Comparison of ENCODE assay signal across 8 cellular contexts in genomic region chr9:128503870-128504269, GRCh38. TPM values are rescaled to one million over a fixed set of nuclear protein-coding genes. Genes with fewer than 3 reads are reported as not detected.
DNase-seq lines count a peak whose midpoint lies in the region; ATAC-seq lines count a peak whose summit lies in the region.

No MANE protein-coding gene starts in this region.

- H3K9me3 Mint-ChIP-seq in activated CD8-positive, alpha-beta T cell treated with anti-CD3 and anti-CD28 coated beads, Interleukin-2, amount 10 ng/mL, durations not matched to agents 7 days and 5 days (ENCODE audit: insufficient read depth): no peaks in the 10 kb centered on the region
- no peaks in the 10 kb centered on the region for H3K9me3 Mint-ChIP-seq in stimulated activated naive B cell treated with anti-CD40 and anti-IgM and Interleukin-4, amounts not matched to agents 10 μg/mL and 1 μg/mL and 100 μg/mL, for 72 hours

- peaks cover 30% of the 10 kb centered on the region for H3K36me3 Mint-ChIP-seq in activated CD8-positive, alpha-beta T cell treated with anti-CD3 and anti-CD28 coated beads, Interleukin-2, amount 10 ng/mL, durations not matched to agents 7 days and 5 days (ENCODE audit: low read depth)
- H3K36me3 Mint-ChIP-seq in stimulated activated naive B cell treated with anti-CD40 and anti-IgM and Interleukin-4, amounts not matched to agents 10 μg/mL and 1 μg/mL and 100 μg/mL, for 72 hours: peaks cover 14 to 28% of the 10 kb centered on the region in 2 donors

- CTCF ChIA-PET in activated CD8-positive, alpha-beta T cell treated with anti-CD3 and anti-CD28 coated beads, Interleukin-2, amount 10 ng/mL, durations not matched to agents 7 days and 5 days (lab: Charles Lee): no interaction called here

- peaks cover 25% of the 10 kb centered on the region for H3K36me3 ChIP-seq in HAP-1 (replicated peaks)
- no peaks in the 10 kb centered on the region for H3K36me3 ChIP-seq in iPS-18a (ENCODE audit: control insufficient read depth, low read depth, low read length)

- H3K27me3 ChIP-seq in HAP-1 (ENCODE audit: low read depth) (no peaks in the 10 kb centered on the region), iPS-18a (ENCODE audit: control insufficient read depth, insufficient read depth, low read length) (no peaks in the 10 kb centered on the region)

- in situ Hi-C loops in HAP-1 (cut with MboI; ENCODE audit: low sequenced_read_pairs): no loop called here

- H3K27ac Mint-ChIP-seq in activated CD8-positive, alpha-beta T cell treated with anti-CD3 and anti-CD28 coated beads, Interleukin-2, amount 10 ng/mL, durations not matched to agents 7 days and 5 days: peak overlapping the region; percentile 66
- peak overlapping the region; percentile 37 for H3K27ac Mint-ChIP-seq in stimulated activated naive B cell treated with anti-CD40 and anti-IgM and Interleukin-4, amounts not matched to agents 10 μg/mL and 1 μg/mL and 100 μg/mL, for 72 hours

- H3K9ac ChIP-seq in iPS-18a (ENCODE audit: low read length): no peak overlapping the region

- no peaks in the 10 kb centered on the region for H3K9me3 ChIP-seq in HAP-1
- no peaks in the 10 kb centered on the region for H3K9me3 ChIP-seq in iPS-18a (ENCODE audit: control insufficient read depth, low read depth, low read length)

- H3K4me3 Mint-ChIP-seq in activated CD8-positive, alpha-beta T cell treated with anti-CD3 and anti-CD28 coated beads, Interleukin-2, amount 10 ng/mL, durations not matched to agents 7 days and 5 days: peak overlapping the region; percentile 100
- peak overlapping the region; percentile 91 to 99 for H3K4me3 Mint-ChIP-seq in stimulated activated naive B cell treated with anti-CD40 and anti-IgM and Interleukin-4, amounts not matched to agents 10 μg/mL and 1 μg/mL and 100 μg/mL, for 72 hours

- no peak overlapping the region for H3K27ac ChIP-seq in iPS-18a (ENCODE audit: low read length)

- no peaks in the 10 kb centered on the region for H3K27me3 Mint-ChIP-seq in activated CD8-positive, alpha-beta T cell treated with anti-CD3 and anti-CD28 coated beads, Interleukin-2, amount 10 ng/mL, durations not matched to agents 7 days and 5 days (ENCODE audit: low read depth)
- no peaks in the 10 kb centered on the region for H3K27me3 Mint-ChIP-seq in stimulated activated naive B cell treated with anti-CD40 and anti-IgM and Interleukin-4, amounts not matched to agents 10 μg/mL and 1 μg/mL and 100 μg/mL, for 72 hours

- DNase-seq in AG08395 (ENCODE audit: low spot score) (peak; percentile 30), HAP-1 (ENCODE audit: low spot score in 2 of 2) (peak in 1 of 2 experiments; percentile 16), GM19240 (ENCODE audit: insufficient read length, low spot score) (no peak)
- peak; percentile 25 for DNase-seq in activated CD8-positive, alpha-beta T cell treated with anti-CD3 and anti-CD28 coated beads, Interleukin-2, amount 10 ng/mL, durations not matched to agents 7 days and 5 days
- DNase-seq in stimulated activated naive B cell treated with anti-CD40 and anti-IgM and Interleukin-4, amounts not matched to agents 10 μg/mL and 1 μg/mL and 100 μg/mL, for 72 hours: no peak
- no peak for DNase-seq in activated CD4-positive, CD25-positive, alpha-beta regulatory T cell (lab: John Stamatoyannopoulos, UW)

- H3K4me3 ChIP-seq in HAP-1 (peak overlapping the region; percentile 67), iPS-18a (ENCODE audit: low read length) (peak overlapping the region; percentile 86)

- H3K4me1 ChIP-seq in HAP-1: peaks cover 7% of the 10 kb centered on the region
- peaks cover 3% of the 10 kb centered on the region for H3K4me1 ChIP-seq in iPS-18a (ENCODE audit: control insufficient read depth, low read depth, low read length)

- H3K4me1 Mint-ChIP-seq in activated CD8-positive, alpha-beta T cell treated with anti-CD3 and anti-CD28 coated beads, Interleukin-2, amount 10 ng/mL, durations not matched to agents 7 days and 5 days (ENCODE audit: low read depth): peaks cover 19% of the 10 kb centered on the region
- peaks cover 12 to 18% of the 10 kb centered on the region in 2 donors for H3K4me1 Mint-ChIP-seq in stimulated activated naive B cell treated with anti-CD40 and anti-IgM and Interleukin-4, amounts not matched to agents 10 μg/mL and 1 μg/mL and 100 μg/mL, for 72 hours

- POLR2A ChIA-PET in activated CD8-positive, alpha-beta T cell treated with anti-CD3 and anti-CD28 coated beads, Interleukin-2, amount 10 ng/mL, durations not matched to agents 7 days and 5 days (lab: Charles Lee): interaction anchor here (2.9 kb wide), 1 partner anchor 48 kb away, joined by 38 read pairs; the partner anchor contains the start of gene SPTAN1

- no peak for ATAC-seq in activated CD8-positive, alpha-beta T cell treated with anti-CD3 and anti-CD28 coated beads, Interleukin-2, amount 10 ng/mL, durations not matched to agents 7 days and 5 days
- no peak for ATAC-seq in stimulated activated naive B cell treated with anti-CD40 and anti-IgM and Interleukin-4, amounts not matched to agents 10 μg/mL and 1 μg/mL and 100 μg/mL, for 72 hours (replicated peaks)
- no peak for ATAC-seq in HG02981 (IDR thresholded peaks at IDR 0.05; ENCODE audit: unreplicated experiment)

RNA-seq across cellular contexts. Expression of gene GLE1, which starts 0.6 kb away (rescaled TPM):
- 10 to 100 TPM; 46.5 to 47.7 TPM for total RNA-seq in activated CD8-positive, alpha-beta T cell treated with anti-CD3 and anti-CD28 coated beads, Interleukin-2, amount 10 ng/mL, durations not matched to agents 7 days and 5 days

RNA-seq across cellular contexts. Expression of gene ODF2, which starts 48.1 kb away (rescaled TPM):
- total RNA-seq in activated CD8-positive, alpha-beta T cell treated with anti-CD3 and anti-CD28 coated beads, Interleukin-2, amount 10 ng/mL, durations not matched to agents 7 days and 5 days: 10 to 100 TPM; 77.5 to 82.8 TPM

RNA-seq across cellular contexts. Expression of gene SPTAN1, which starts 48.5 kb away (rescaled TPM):
- total RNA-seq in activated CD8-positive, alpha-beta T cell treated with anti-CD3 and anti-CD28 coated beads, Interleukin-2, amount 10 ng/mL, durations not matched to agents 7 days and 5 days: 100 to 1,000 TPM; 292 to 303 TPM

Comparison
In these comparisons a context has a peak if more than half of its experiments do, and no peak if none do; other contexts are left out.
1. DNase-seq: peak in AG08395 (single experiment) and activated CD8-positive, alpha-beta T cell treated with anti-CD3 and anti-CD28 coated beads, Interleukin-2, amount 10 ng/mL, durations not matched to agents 7 days and 5 days (single experiment); none in stimulated activated naive B cell treated with anti-CD40 and anti-IgM and Interleukin-4, amounts not matched to agents 10 μg/mL and 1 μg/mL and 100 μg/mL, for 72 hours (single experiment), GM19240 (single experiment) and activated CD4-positive, CD25-positive, alpha-beta regulatory T cell (0 of 4).